8 cellular contexts compared by ENCODE assay signal in the genomic region with DNA sequence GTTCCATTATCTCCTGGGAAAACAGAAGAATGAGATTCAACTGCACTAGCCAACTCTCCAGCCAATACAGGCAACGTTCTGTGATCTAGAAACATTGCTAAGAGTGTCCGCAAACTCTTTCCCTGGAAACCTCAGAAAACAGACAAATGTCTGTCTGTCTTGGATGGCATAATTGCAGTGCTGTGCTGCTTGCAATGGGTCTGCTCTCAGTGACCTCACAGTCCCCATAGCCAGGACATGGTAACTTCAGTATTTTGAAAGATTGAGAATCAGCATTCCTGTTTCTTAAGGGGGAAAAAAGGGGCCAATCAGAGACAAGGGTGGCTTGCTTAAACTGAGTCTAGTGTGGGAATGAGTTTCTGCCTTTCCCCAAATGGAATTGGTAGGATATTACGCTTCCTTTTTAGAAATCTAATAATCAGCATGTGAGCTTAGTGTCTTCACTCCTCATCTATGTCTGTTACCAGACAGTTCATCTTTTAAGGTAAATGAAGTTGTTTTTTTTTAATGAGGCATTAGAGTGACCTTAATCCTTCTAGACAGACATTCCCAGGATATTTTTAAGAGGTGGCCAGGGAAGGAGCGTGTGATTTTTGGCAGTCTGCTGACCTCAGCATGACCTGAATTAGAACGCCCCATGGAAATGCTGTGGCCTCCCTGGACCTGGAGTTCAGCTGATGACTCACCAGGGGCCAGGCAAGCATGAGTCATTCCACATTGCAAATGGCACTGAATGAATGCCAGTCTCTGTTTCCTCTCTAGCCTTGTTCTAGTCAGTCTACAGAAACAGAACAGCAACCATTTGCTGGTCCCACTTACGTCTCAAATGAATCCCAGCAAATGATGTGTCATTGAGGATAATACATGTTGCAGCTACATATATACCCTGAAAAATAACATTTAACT.
DNase-seq lines count a peak whose midpoint lies in the region; ATAC-seq, FAIRE-seq and TF ChIP-seq lines count a peak whose summit lies in the region.

No MANE protein-coding gene starts in this region.

- peaks cover 0 to 48% of the 10 kb centered on the region in 2 donors for H3K4me1 ChIP-seq in right atrium auricular region

- intact Hi-C loops in sciatic nerve (cut with DNase I), result no loop called here

- TF ChIP-seq CTCF in right atrium auricular region (IDR thresholded peaks at IDR 0.05), result no peak

- no peaks in the 10 kb centered on the region for H3K36me3 ChIP-seq in right atrium auricular region

- TF ChIP-seq POLR2A in GM18505 (IDR thresholded peaks at IDR 0.05; ENCODE audit: borderline replicate concordance, extremely low read depth, insufficient read depth, insufficient read length), result no peak

- no peak overlapping the region for H3K4me3 ChIP-seq in right atrium auricular region

- no peaks in the 10 kb centered on the region for H3K9me3 ChIP-seq in right atrium auricular region

- H3K27ac ChIP-seq in angular gyrus (ENCODE audit: low read depth, low read length) (peak overlapping the region; percentile 77), right atrium auricular region (peak overlapping the region; percentile 66 to 85)

- FAIRE-seq in HTR-8/SVneo (lab: Jason Lieb, UNC), result peak; percentile 84

- ATAC-seq in GM18858 (IDR thresholded peaks at IDR 0.05; ENCODE audit: unreplicated experiment) (peak; percentile 72), sciatic nerve (peak; percentile 92), GM18505 (IDR thresholded peaks at IDR 0.05; ENCODE audit: unreplicated experiment) (no peak)

- DNase-seq in HTR-8/SVneo (ENCODE audit: insufficient read length, low spot score), result peak; percentile 78
- DNase-seq in right atrium auricular region (ENCODE audit: low spot score), result peak; percentile 90
- DNase-seq in sciatic nerve (ENCODE audit: low spot score), result peak; percentile 79
- no peak for DNase-seq in germinal center (ENCODE audit: low spot score)
- no peak for DNase-seq in NCI-H1417 treated with DMSO at 0.1 percent for 48 hours (lab: John Stamatoyannopoulos, UW)

- no peaks in the 10 kb centered on the region for H3K27me3 ChIP-seq in right atrium auricular region

Comparison
In these comparisons a context has a peak if more than half of its experiments do, and no peak if none do; other contexts are left out.
1. DNase-seq: peak in HTR-8/SVneo (single experiment), right atrium auricular region (single experiment) and sciatic nerve (single experiment); none in germinal center (single experiment) and NCI-H1417 treated with DMSO at 0.1 percent for 48 hours (single experiment).